ENCODE assay signal across 11 cellular contexts in genomic region chr10:78977761-78978305, GRCh38.
A peak's percentile ranks its signal among the peaks of the same experiment; 100 is the strongest.
DNase-seq lines count a peak whose midpoint lies in the region; ATAC-seq and TF ChIP-seq lines count a peak whose summit lies in the region.
"Had no signal": no experiment of that assay in that cellular context is flagged by ENCODE, and none has a peak within 500 bp of the region (broad histone marks: within the 10 kb centered on the region; RNA-seq: fewer than 3 reads in every experiment).

No MANE protein-coding gene starts in this region.

- H3K36me3 Mint-ChIP-seq in activated naive CD4-positive, alpha-beta T cell treated with anti-CD3 and anti-CD28 coated beads, Interleukin-2, amount 50 U/mL, for 72 hours: no peaks in the 10 kb centered on the region
- H3K36me3 Mint-ChIP-seq in type B pancreatic cell: no peaks in the 10 kb centered on the region

- H3K27me3 Mint-ChIP-seq in type B pancreatic cell: peaks cover 15% of the 10 kb centered on the region

- no peak overlapping the region for H3K4me3 ChIP-seq in adipocyte (ENCODE audit: low read length)

- H3K9me3 Mint-ChIP-seq in activated naive CD4-positive, alpha-beta T cell treated with anti-CD3 and anti-CD28 coated beads, Interleukin-2, amount 50 U/mL, for 72 hours: no peaks in the 10 kb centered on the region
- no peaks in the 10 kb centered on the region for H3K9me3 Mint-ChIP-seq in type B pancreatic cell

- H3K4me1 ChIP-seq in adipocyte (ENCODE audit: control insufficient read depth, insufficient read depth, low read length): peaks cover 30% of the 10 kb centered on the region

- H3K9me3 ChIP-seq in adipocyte (ENCODE audit: control insufficient read depth, low read length): no peaks in the 10 kb centered on the region

- in situ Hi-C loops in GM13977 (cut with MboI; ENCODE audit: low pct_unique_long_range_greater_than_20kb, low sequenced_read_pairs, unreplicated experiment): no loop called here

- H3K4me1 Mint-ChIP-seq in type B pancreatic cell (ENCODE audit: unreplicated experiment): peaks cover 53% of the 10 kb centered on the region

- DNase-seq in activated naive CD4-positive, alpha-beta T cell treated with anti-CD3 and anti-CD28 coated beads, Interleukin-2, amount 50 U/mL, for 72 hours (ENCODE audit: low spot score in 2 of 2): no peak
- DNase-seq in activated naive CD4-positive, alpha-beta T cell (lab: John Stamatoyannopoulos, UW): no peak
- DNase-seq in adipocyte (ENCODE audit: low read depth) (peak; percentile 92), left kidney (ENCODE audit: low read depth, low spot score) (peak; percentile 75), type B pancreatic cell (ENCODE audit: extremely low spot score, unreplicated experiment) (no peak), GF-D8 (lab: John Stamatoyannopoulos, UW) (no peak), GM13977 (ENCODE audit: low spot score) (no peak), medulla oblongata (ENCODE audit: extremely low spot score) (no peak)
- DNase-seq: DMS153, NCI-H446 had no signal

- peak overlapping the region; percentile 53 for H3K9ac ChIP-seq in adipocyte (ENCODE audit: low read length)

- TF ChIP-seq CTCF in type B pancreatic cell (conservative IDR thresholded peaks at IDR 0.05) (no peak), GM13977 (IDR thresholded peaks at IDR 0.05; ENCODE audit: extremely low read depth, insufficient read depth, missing control alignments) (no peak)

- H3K27me3 ChIP-seq in adipocyte (replicated peaks; ENCODE audit: control insufficient read depth, insufficient read depth, low read length): no peaks in the 10 kb centered on the region

- peak overlapping the region; percentile 8 to 36 for H3K27ac Mint-ChIP-seq in activated naive CD4-positive, alpha-beta T cell treated with anti-CD3 and anti-CD28 coated beads, Interleukin-2, amount 50 U/mL, for 72 hours
- H3K27ac Mint-ChIP-seq in type B pancreatic cell: peak overlapping the region; percentile 63

- no peak for ATAC-seq in activated naive CD4-positive, alpha-beta T cell treated with anti-CD3 and anti-CD28 coated beads, Interleukin-2, amount 50 U/mL, for 72 hours
- ATAC-seq: HCT116 had no signal

- H3K36me3 ChIP-seq in adipocyte (ENCODE audit: control insufficient read depth, insufficient read depth, low read length, severe bottlenecking): no peaks in the 10 kb centered on the region

- H3K4me3 Mint-ChIP-seq in type B pancreatic cell: no peak overlapping the region

Comparison
In these comparisons a context has a peak if more than half of its experiments do, and no peak if none do; other contexts are left out.
1. DNase-seq: peak in adipocyte (single experiment) and left kidney (single experiment); none in activated naive CD4-positive, alpha-beta T cell treated with anti-CD3 and anti-CD28 coated beads, Interleukin-2, amount 50 U/mL, for 72 hours (0 of 2), activated naive CD4-positive, alpha-beta T cell (0 of 4), type B pancreatic cell (single experiment), GF-D8 (single experiment), GM13977 (single experiment) and medulla oblongata (single experiment).